ENCODE assay signal across 9 cellular contexts in genomic region chr10:79241990-79242619, GRCh38.
A peak's percentile ranks its signal among the peaks of the same experiment; 100 is the strongest.
DNase-seq lines count a peak whose midpoint lies in the region; ATAC-seq and TF ChIP-seq lines count a peak whose summit lies in the region.
"Had no signal": no experiment of that assay in that cellular context is flagged by ENCODE, and none has a peak within 500 bp of the region (broad histone marks: within the 10 kb centered on the region; RNA-seq: fewer than 3 reads in every experiment).

No MANE protein-coding gene starts in this region.

- CTCF ChIA-PET in HCT116 (lab: Charles Lee) = no interaction called here

- TF ChIP-seq CTCF in HCT116 (IDR thresholded peaks at IDR 0.05 in 2 of 3, conservative IDR thresholded peaks at IDR 0.05 in 1 of 3; ENCODE audit: borderline replicate concordance in 1 of 3, insufficient read depth in 1 of 3, low read depth in 2 of 3, low read length in 2 of 3) (no peak), OCI-LY3 (IDR thresholded peaks at IDR 0.05; ENCODE audit: low read depth, low read length) (no peak)

- H3K4me1 ChIP-seq in ES-I3 (ENCODE audit: insufficient read depth, low read length) = peaks cover 40% of the 10 kb centered on the region
- H3K4me1 ChIP-seq in HCT116 (ENCODE audit: control insufficient read depth in 1 of 2, insufficient read depth in 2 of 2, low read length in 2 of 2) = peaks cover 0 to 28% of the 10 kb centered on the region in 2 experiments; a peak in 2 of 4 replicates
- peaks cover 42% of the 10 kb centered on the region for H3K4me1 ChIP-seq in OCI-LY3 (ENCODE audit: low read length)
- H3K4me1 ChIP-seq in adipocyte (ENCODE audit: control insufficient read depth, insufficient read depth, low read length) = peaks cover 63% of the 10 kb centered on the region

- H3K4me3 ChIP-seq in HCT116 (replicated peaks in 1 of 2; ENCODE audit: low read depth in 1 of 2, low read length in 2 of 2) (no peak overlapping the region), OCI-LY3 (ENCODE audit: low read length) (peak overlapping the region; percentile 85), adipocyte (ENCODE audit: low read length) (peak overlapping the region; percentile 48), skeletal muscle cell (ENCODE audit: low read depth, low read length) (peak overlapping the region; percentile 50)

- H3K27me3 ChIP-seq in HCT116 (ENCODE audit: insufficient read depth, low read length) (no peaks in the 10 kb centered on the region), OCI-LY3 (ENCODE audit: low read depth, low read length) (peaks cover 23% of the 10 kb centered on the region), adipocyte (replicated peaks; ENCODE audit: control insufficient read depth, insufficient read depth, low read length) (no peaks in the 10 kb centered on the region)

- no peak overlapping the region for H3K27ac ChIP-seq in HCT116 (ENCODE audit: low read depth, low read length)
- peak overlapping the region; percentile 62 for H3K27ac ChIP-seq in OCI-LY3 (ENCODE audit: low read length)
- H3K27ac ChIP-seq: VCaP had no signal

- DNase-seq in HCT116 (ENCODE audit: low read depth, low spot score) (no peak), adipocyte (ENCODE audit: low read depth) (peak; percentile 74), hepatic stellate cell (ENCODE audit: low spot score) (peak; percentile 89), skeletal muscle cell (ENCODE audit: low read depth) (no peak), HK-2 (ENCODE audit: unreplicated experiment) (no peak), NCI-H2107 (lab: John Stamatoyannopoulos, UW) (no peak)

- H3K4me2 ChIP-seq in HCT116 (ENCODE audit: low read length) (peak overlapping the region; percentile 27; the same call in 1 of the 2 replicates), OCI-LY3 (ENCODE audit: low read length) (peak overlapping the region; percentile 90)

- H3K9me3 ChIP-seq in ES-I3 (ENCODE audit: control insufficient read depth, insufficient read depth, low read length) = no peaks in the 10 kb centered on the region
- H3K9me3 ChIP-seq in HCT116 (ENCODE audit: control insufficient read depth in 1 of 2, insufficient read depth in 1 of 2, low read depth in 1 of 2, low read length in 2 of 2) = no peaks in the 10 kb centered on the region
- no peaks in the 10 kb centered on the region for H3K9me3 ChIP-seq in OCI-LY3 (ENCODE audit: insufficient read depth, low read length)
- H3K9me3 ChIP-seq in adipocyte (ENCODE audit: control insufficient read depth, low read length) = no peaks in the 10 kb centered on the region

- ATAC-seq in HCT116 = no peak

- no peaks in the 10 kb centered on the region for H3K9me2 ChIP-seq in HCT116 (ENCODE audit: insufficient read depth)

- RAD21 ChIA-PET in HCT116 (lab: Charles Lee; ENCODE audit: low non-redundant PET in 1 of 2, low total read pairs in 2 of 2, uncharacterized antibody in 2 of 2, unreplicated experiment in 2 of 2) = no interaction called here

- H3K79me2 ChIP-seq in HCT116 (ENCODE audit: insufficient read depth, low read length) (no peaks in the 10 kb centered on the region), OCI-LY3 (ENCODE audit: low read length) (peaks cover 39% of the 10 kb centered on the region)

- POLR2A ChIA-PET in HCT116 (lab: Charles Lee) = no interaction called here

- intact Hi-C loops in HCT116 (cut with micrococcal nuclease) = no loop called here

- H2AFZ ChIP-seq in HCT116 (ENCODE audit: low read depth, low read length, poor library complexity, severe bottlenecking) = no peak overlapping the region
- H2AFZ ChIP-seq in OCI-LY3 (ENCODE audit: low read depth, low read length) = no peak overlapping the region

- no peak for TF ChIP-seq POLR2A in HCT116 (IDR thresholded peaks at IDR 0.05; ENCODE audit: borderline replicate concordance, extremely low read depth, insufficient read depth, insufficient read length)

- no TSS peak for BruUV-seq in HCT116 (replicated peaks; lab: Mats Ljungman, UMichigan)

- H4K20me1 ChIP-seq in HCT116 (ENCODE audit: insufficient read depth) (no peaks in the 10 kb centered on the region), OCI-LY3 (ENCODE audit: insufficient read depth, low read length) (no peaks in the 10 kb centered on the region)

- H3K36me3 ChIP-seq in ES-I3 (ENCODE audit: insufficient read depth, low read length) (no peaks in the 10 kb centered on the region), HCT116 (ENCODE audit: control insufficient read depth in 1 of 2, insufficient read depth in 2 of 2, low read length in 2 of 2) (no peaks in the 10 kb centered on the region), OCI-LY3 (replicated peaks; ENCODE audit: low read depth, low read length) (peaks cover 5% of the 10 kb centered on the region), adipocyte (ENCODE audit: control insufficient read depth, insufficient read depth, low read length, severe bottlenecking) (peaks cover 9% of the 10 kb centered on the region)

- TF ChIP-seq RAD21 in HCT116 (IDR thresholded peaks at IDR 0.05; ENCODE audit: low read depth) = no peak

- H3K9ac ChIP-seq in ES-I3 (ENCODE audit: low read depth, low read length) = peak overlapping the region; percentile 52; the same call in 1 of the 2 replicates
- H3K9ac ChIP-seq in HCT116 (ENCODE audit: low read length) = no peak overlapping the region
- H3K9ac ChIP-seq in OCI-LY3 (ENCODE audit: low read length) = peak overlapping the region; percentile 71
- peak overlapping the region; percentile 27 for H3K9ac ChIP-seq in adipocyte (ENCODE audit: low read length)

TF ChIP-seq in HCT116, 20 proteins besides CTCF, POLR2A, EP300 and RAD21:
- TF ChIP-seq SRF (IDR thresholded peaks at IDR 0.05; ENCODE audit: low read depth) (no peak), YY1 (IDR thresholded peaks at IDR 0.05; ENCODE audit: extremely low read depth, insufficient replicate concordance, low read depth, low read length) (no peak), CBX3 (IDR thresholded peaks at IDR 0.05; ENCODE audit: low read depth) (no peak), MAX (IDR thresholded peaks at IDR 0.05) (no peak), ZFX (IDR thresholded peaks at IDR 0.05) (no peak), POLR2AphosphoS5 (IDR thresholded peaks at IDR 0.05; ENCODE audit: low read depth, low read length) (no peak), ZNF274 (IDR thresholded peaks at IDR 0.05; ENCODE audit: low read depth, low read length) (no peak), EZH2phosphoT487 (IDR thresholded peaks at IDR 0.05; ENCODE audit: borderline replicate concordance) (no peak), FOSL1 (IDR thresholded peaks at IDR 0.05; ENCODE audit: low read depth) (no peak), ELF1 (IDR thresholded peaks at IDR 0.05; ENCODE audit: borderline replicate concordance, low read depth) (no peak), SP1 (IDR thresholded peaks at IDR 0.05; ENCODE audit: low read depth) (no peak), JUND (IDR thresholded peaks at IDR 0.05) (no peak), SIN3A (IDR thresholded peaks at IDR 0.05; ENCODE audit: low read depth) (no peak), TCF7L2 (IDR thresholded peaks at IDR 0.05; ENCODE audit: borderline replicate concordance, extremely low read depth, insufficient read depth, insufficient read length) (no peak), REST (IDR thresholded peaks at IDR 0.05; ENCODE audit: low read depth) (no peak), CEBPB (IDR thresholded peaks at IDR 0.05; ENCODE audit: low read depth) (no peak)
TF ChIP-seq in HCT116: peak in this region for 0.

Comparison
In these comparisons a context has a peak if more than half of its experiments do, and no peak if none do; other contexts are left out.
1. DNase-seq: peak in adipocyte (single experiment) and hepatic stellate cell (single experiment); none in HCT116 (single experiment), skeletal muscle cell (single experiment), HK-2 (single experiment) and NCI-H2107 (single experiment).
2. H3K4me3 ChIP-seq: peak in OCI-LY3 (single experiment), adipocyte (single experiment) and skeletal muscle cell (single experiment); none in HCT116 (0 of 2).